Comparison of ENCODE assay signal across 8 cellular contexts in genomic region chr15:96327155-96327741, GRCh38. TPM values are rescaled to one million over a fixed set of nuclear protein-coding genes. Genes with fewer than 3 reads are reported as not detected.
A peak's percentile ranks its signal among the peaks of the same experiment; 100 is the strongest.
DNase-seq lines count a peak whose midpoint lies in the region; ATAC-seq, FAIRE-seq and TF ChIP-seq lines count a peak whose summit lies in the region.

No MANE protein-coding gene starts in this region.

- intact Hi-C loops in esophagus muscularis mucosa (cut with DNase I) = loop anchor here (5.0 to 10.0 kb wide), 4 partner anchors 892 to 1302 kb away; no protein-coding TSS in a partner anchor

- H3K9me3 Mint-ChIP-seq in stimulated activated effector memory CD8-positive, alpha-beta T cell treated with anti-CD3 and anti-CD28 coated beads, Interleukin-12 subunit alpha, Interleukin-12 subunit beta, amount 100 ng/mL, for 72 hours = no peaks in the 10 kb centered on the region

- TF ChIP-seq POLR2A in esophagus muscularis mucosa (IDR thresholded peaks at IDR 0.05; ENCODE audit: low read depth) = no peak
- no peak for TF ChIP-seq POLR2A in GM12892 (IDR thresholded peaks at IDR 0.05; ENCODE audit: low read depth, low read length)

- H3K9me3 ChIP-seq in RWPE2 (ENCODE audit: severe bottlenecking) = no peaks in the 10 kb centered on the region
- H3K9me3 ChIP-seq in esophagus muscularis mucosa = no peaks in the 10 kb centered on the region
- no peaks in the 10 kb centered on the region for H3K9me3 ChIP-seq in neural cell (ENCODE audit: low read length)

- H3K9ac ChIP-seq in neural cell (ENCODE audit: low read length) = no peak overlapping the region

- H3K4me1 ChIP-seq in RWPE2 (ENCODE audit: insufficient read depth, poor library complexity, severe bottlenecking) (peaks cover 28% of the 10 kb centered on the region), esophagus muscularis mucosa (peaks cover 19 to 46% (median 45%) of the 10 kb centered on the region in 4 donors)

- H3K4me2 ChIP-seq in neural cell (ENCODE audit: low read length) = no peak overlapping the region

- peak; percentile 71 for DNase-seq in NCI-H2107 treated with DMSO at 0.1 percent for 48 hours (lab: John Stamatoyannopoulos, UW; ENCODE audit: unreplicated experiment)
- no peak for DNase-seq in NCI-H2107 (lab: John Stamatoyannopoulos, UW)
- peak; percentile 24 for DNase-seq in KG1 (lab: John Stamatoyannopoulos, UW)
- DNase-seq in RWPE2 (ENCODE audit: low spot score) = no peak
- DNase-seq in esophagus muscularis mucosa (ENCODE audit: extremely low spot score) = no peak
- no peak for DNase-seq in stimulated activated effector memory CD8-positive, alpha-beta T cell treated with anti-CD3 and anti-CD28 coated beads, Interleukin-12 subunit alpha, Interleukin-12 subunit beta, amount 100 ng/mL, for 72 hours (ENCODE audit: low spot score in 2 of 2)
- DNase-seq in GM12892 (ENCODE audit: insufficient read length) = no peak

- H3K4me3 Mint-ChIP-seq in stimulated activated effector memory CD8-positive, alpha-beta T cell treated with anti-CD3 and anti-CD28 coated beads, Interleukin-12 subunit alpha, Interleukin-12 subunit beta, amount 100 ng/mL, for 72 hours = no peak overlapping the region

- H3K27me3 ChIP-seq in RWPE2 (ENCODE audit: insufficient read depth, poor library complexity, severe bottlenecking) = no peaks in the 10 kb centered on the region
- peaks cover 0 to 7% (median 0%) of the 10 kb centered on the region in 4 donors for H3K27me3 ChIP-seq in esophagus muscularis mucosa
- peaks cover 93% of the 10 kb centered on the region for H3K27me3 ChIP-seq in neural cell (ENCODE audit: insufficient read depth, low read depth, low read length)

- no peaks in the 10 kb centered on the region for H3K79me2 ChIP-seq in neural cell (replicated peaks; ENCODE audit: insufficient read depth, low read length)

- peaks cover 2% of the 10 kb centered on the region for H3F3A ChIP-seq in neural cell (ENCODE audit: insufficient read depth, low read length, poor library complexity, severe bottlenecking)

- under 1% methylated on average over 14 of the region's 14 CpGs for WGBS in esophagus muscularis mucosa

- no peak overlapping the region for H3K27ac Mint-ChIP-seq in stimulated activated effector memory CD8-positive, alpha-beta T cell treated with anti-CD3 and anti-CD28 coated beads, Interleukin-12 subunit alpha, Interleukin-12 subunit beta, amount 100 ng/mL, for 72 hours

- H3K36me3 ChIP-seq in RWPE2 (ENCODE audit: low read depth) = no peaks in the 10 kb centered on the region
- peaks cover 0 to 7% (median 0%) of the 10 kb centered on the region in 4 donors for H3K36me3 ChIP-seq in esophagus muscularis mucosa
- no peaks in the 10 kb centered on the region for H3K36me3 ChIP-seq in neural cell (ENCODE audit: insufficient read depth, low read length)

- FAIRE-seq in GM12892 (lab: Jason Lieb, UNC) = no peak

- H3K4me3 ChIP-seq in RWPE2 (ENCODE audit: severe bottlenecking) (peak overlapping the region; percentile 51), esophagus muscularis mucosa (peak overlapping the region; percentile 77 to 84 (median 80)), neural cell (ENCODE audit: low read length) (no peak overlapping the region)

- peak; percentile 50 for ATAC-seq in RWPE2 (ENCODE audit: low read depth)
- no peak for ATAC-seq in stimulated activated effector memory CD8-positive, alpha-beta T cell treated with anti-CD3 and anti-CD28 coated beads, Interleukin-12 subunit alpha, Interleukin-12 subunit beta, amount 100 ng/mL, for 72 hours

- no peaks in the 10 kb centered on the region for H4K20me1 ChIP-seq in neural cell (ENCODE audit: insufficient read depth)

- no peak for TF ChIP-seq RAD21 in neural cell (conservative IDR thresholded peaks at IDR 0.05)

- H3K27ac ChIP-seq in RWPE2 (ENCODE audit: poor library complexity, severe bottlenecking) = peak overlapping the region; percentile 88
- peak overlapping the region; percentile 94 to 95 (median 94) for H3K27ac ChIP-seq in esophagus muscularis mucosa (replicated peaks in 1 of 4)
- no peak overlapping the region for H3K27ac ChIP-seq in neural cell (ENCODE audit: low read length)

- peaks cover 22% of the 10 kb centered on the region for H3K4me1 Mint-ChIP-seq in stimulated activated effector memory CD8-positive, alpha-beta T cell treated with anti-CD3 and anti-CD28 coated beads, Interleukin-12 subunit alpha, Interleukin-12 subunit beta, amount 100 ng/mL, for 72 hours

- TF ChIP-seq EP300 in esophagus muscularis mucosa (IDR thresholded peaks at IDR 0.05) = no peak
- TF ChIP-seq EP300 in neural cell (conservative IDR thresholded peaks at IDR 0.05; ENCODE audit: poor library complexity, severe bottlenecking) = no peak

- H3K9me2 ChIP-seq in neural cell (ENCODE audit: insufficient read depth, low read length) = no peaks in the 10 kb centered on the region

- peak; percentile 99 for TF ChIP-seq CTCF in RWPE2 (IDR thresholded peaks at IDR 0.05; ENCODE audit: poor library complexity, severe bottlenecking)
- TF ChIP-seq CTCF in esophagus muscularis mucosa (IDR thresholded peaks at IDR 0.05) = peak; percentile 76 to 85 (median 81)
- peak; percentile 53 for TF ChIP-seq CTCF in neural cell (IDR thresholded peaks at IDR 0.05; ENCODE audit: poor library complexity, severe bottlenecking)

- peaks cover 16% of the 10 kb centered on the region for H3K36me3 Mint-ChIP-seq in stimulated activated effector memory CD8-positive, alpha-beta T cell treated with anti-CD3 and anti-CD28 coated beads, Interleukin-12 subunit alpha, Interleukin-12 subunit beta, amount 100 ng/mL, for 72 hours

- no peak overlapping the region for H2AFZ ChIP-seq in neural cell (ENCODE audit: low read depth, low read length)

TF ChIP-seq in neural cell, 6 proteins besides CTCF, POLR2A, EP300 and RAD21:
- TF ChIP-seq EZH2 (IDR thresholded peaks at IDR 0.05; ENCODE audit: borderline replicate concordance, insufficient read depth, low read length, poor library complexity, severe bottlenecking) (no peak), TAF1 (IDR thresholded peaks at IDR 0.05; ENCODE audit: low read depth) (no peak), POLR2AphosphoS5 (IDR thresholded peaks at IDR 0.05) (no peak), SMC3 (conservative IDR thresholded peaks at IDR 0.05; ENCODE audit: poor library complexity) (no peak)
- TF ChIP-seq, protein P1, sequence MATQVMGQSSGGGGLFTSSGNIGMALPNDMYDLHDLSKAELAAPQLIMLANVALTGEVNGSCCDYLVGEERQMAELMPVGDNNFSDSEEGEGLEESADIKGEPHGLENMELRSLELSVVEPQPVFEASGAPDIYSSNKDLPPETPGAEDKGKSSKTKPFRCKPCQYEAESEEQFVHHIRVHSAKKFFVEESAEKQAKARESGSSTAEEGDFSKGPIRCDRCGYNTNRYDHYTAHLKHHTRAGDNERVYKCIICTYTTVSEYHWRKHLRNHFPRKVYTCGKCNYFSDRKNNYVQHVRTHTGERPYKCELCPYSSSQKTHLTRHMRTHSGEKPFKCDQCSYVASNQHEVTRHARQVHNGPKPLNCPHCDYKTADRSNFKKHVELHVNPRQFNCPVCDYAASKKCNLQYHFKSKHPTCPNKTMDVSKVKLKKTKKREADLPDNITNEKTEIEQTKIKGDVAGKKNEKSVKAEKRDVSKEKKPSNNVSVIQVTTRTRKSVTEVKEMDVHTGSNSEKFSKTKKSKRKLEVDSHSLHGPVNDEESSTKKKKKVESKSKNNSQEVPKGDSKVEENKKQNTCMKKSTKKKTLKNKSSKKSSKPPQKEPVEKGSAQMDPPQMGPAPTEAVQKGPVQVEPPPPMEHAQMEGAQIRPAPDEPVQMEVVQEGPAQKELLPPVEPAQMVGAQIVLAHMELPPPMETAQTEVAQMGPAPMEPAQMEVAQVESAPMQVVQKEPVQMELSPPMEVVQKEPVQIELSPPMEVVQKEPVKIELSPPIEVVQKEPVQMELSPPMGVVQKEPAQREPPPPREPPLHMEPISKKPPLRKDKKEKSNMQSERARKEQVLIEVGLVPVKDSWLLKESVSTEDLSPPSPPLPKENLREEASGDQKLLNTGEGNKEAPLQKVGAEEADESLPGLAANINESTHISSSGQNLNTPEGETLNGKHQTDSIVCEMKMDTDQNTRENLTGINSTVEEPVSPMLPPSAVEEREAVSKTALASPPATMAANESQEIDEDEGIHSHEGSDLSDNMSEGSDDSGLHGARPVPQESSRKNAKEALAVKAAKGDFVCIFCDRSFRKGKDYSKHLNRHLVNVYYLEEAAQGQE (IDR thresholded peaks at IDR 0.05; ENCODE audit: borderline replicate concordance) = no peak

RNA-seq across cellular contexts. Expression of gene NR2F2, which starts 3.3 kb away (rescaled TPM):
- total RNA-seq in esophagus muscularis mucosa = 100 to 1,000 TPM in 2 of 4 donors, 10 to 100 TPM in 2; 42.7 to 131 (median 83.6) TPM
- polyA plus RNA-seq in neural cell = 0.07 TPM in 1 of 2 replicates, not detected in the other
- polyA minus RNA-seq in neural cell = not detected in 2 replicates
- 0.70 TPM for polyA plus RNA-seq in GM12892 (2012; ENCODE audit: missing spikeins)

Comparison
In these comparisons a context has a peak if more than half of its experiments do, and no peak if none do; other contexts are left out.
1. DNase-seq: peak in NCI-H2107 treated with DMSO at 0.1 percent for 48 hours (single experiment) and KG1 (single experiment); none in NCI-H2107 (single experiment), RWPE2 (single experiment), esophagus muscularis mucosa (single experiment), stimulated activated effector memory CD8-positive, alpha-beta T cell treated with anti-CD3 and anti-CD28 coated beads, Interleukin-12 subunit alpha, Interleukin-12 subunit beta, amount 100 ng/mL, for 72 hours (0 of 2) and GM12892 (single experiment).
2. Peak in every context shown above with its lines, with median percentiles within 50 percentile points of each other: CTCF ChIP-seq.